In genomic region chr2:61538179-61538919, GRCh38 we compare ENCODE assay signal across 8 cellular contexts. TPM values are rescaled to one million over a fixed set of nuclear protein-coding genes. Genes with fewer than 3 reads are reported as not detected.
A peak's percentile ranks its signal among the peaks of the same experiment; 100 is the strongest.
DNase-seq lines count a peak whose midpoint lies in the region; ATAC-seq and TF ChIP-seq lines count a peak whose summit lies in the region.

A gene with protein sequence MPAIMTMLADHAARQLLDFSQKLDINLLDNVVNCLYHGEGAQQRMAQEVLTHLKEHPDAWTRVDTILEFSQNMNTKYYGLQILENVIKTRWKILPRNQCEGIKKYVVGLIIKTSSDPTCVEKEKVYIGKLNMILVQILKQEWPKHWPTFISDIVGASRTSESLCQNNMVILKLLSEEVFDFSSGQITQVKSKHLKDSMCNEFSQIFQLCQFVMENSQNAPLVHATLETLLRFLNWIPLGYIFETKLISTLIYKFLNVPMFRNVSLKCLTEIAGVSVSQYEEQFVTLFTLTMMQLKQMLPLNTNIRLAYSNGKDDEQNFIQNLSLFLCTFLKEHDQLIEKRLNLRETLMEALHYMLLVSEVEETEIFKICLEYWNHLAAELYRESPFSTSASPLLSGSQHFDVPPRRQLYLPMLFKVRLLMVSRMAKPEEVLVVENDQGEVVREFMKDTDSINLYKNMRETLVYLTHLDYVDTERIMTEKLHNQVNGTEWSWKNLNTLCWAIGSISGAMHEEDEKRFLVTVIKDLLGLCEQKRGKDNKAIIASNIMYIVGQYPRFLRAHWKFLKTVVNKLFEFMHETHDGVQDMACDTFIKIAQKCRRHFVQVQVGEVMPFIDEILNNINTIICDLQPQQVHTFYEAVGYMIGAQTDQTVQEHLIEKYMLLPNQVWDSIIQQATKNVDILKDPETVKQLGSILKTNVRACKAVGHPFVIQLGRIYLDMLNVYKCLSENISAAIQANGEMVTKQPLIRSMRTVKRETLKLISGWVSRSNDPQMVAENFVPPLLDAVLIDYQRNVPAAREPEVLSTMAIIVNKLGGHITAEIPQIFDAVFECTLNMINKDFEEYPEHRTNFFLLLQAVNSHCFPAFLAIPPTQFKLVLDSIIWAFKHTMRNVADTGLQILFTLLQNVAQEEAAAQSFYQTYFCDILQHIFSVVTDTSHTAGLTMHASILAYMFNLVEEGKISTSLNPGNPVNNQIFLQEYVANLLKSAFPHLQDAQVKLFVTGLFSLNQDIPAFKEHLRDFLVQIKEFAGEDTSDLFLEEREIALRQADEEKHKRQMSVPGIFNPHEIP (N-terminal part only) (minus strand): TSS chr2:61538356. CDS start chr2:61533897, 4,459 bp downstream.

- TF ChIP-seq POLR2A in GM15510 (IDR thresholded peaks at IDR 0.05; ENCODE audit: borderline replicate concordance, extremely low read depth, insufficient read length), result peak; percentile 94
- TF ChIP-seq POLR2A in prostate gland (IDR thresholded peaks at IDR 0.05), result peak; percentile 98

- H3K9me3 ChIP-seq in T-helper 17 cell (ENCODE audit: control insufficient read depth, low read length, poor library complexity, severe bottlenecking) (no peaks in the 10 kb centered on the region), left ventricle myocardium inferior (replicated peaks) (no peaks in the 10 kb centered on the region), prostate gland (no peaks in the 10 kb centered on the region)

- peak within 1 kb of the TSS; percentile 98 for H3K4me3 Mint-ChIP-seq in T-helper 17 cell

- peak within 1 kb of the TSS; percentile 99 for H3K27ac Mint-ChIP-seq in T-helper 17 cell

- peak within 1 kb of the TSS; percentile 96 for H3K27ac ChIP-seq in left ventricle myocardium inferior (replicated peaks)
- peak within 1 kb of the TSS; percentile 99 to 100 for H3K27ac ChIP-seq in prostate gland
- H3K27ac ChIP-seq in urinary bladder (ENCODE audit: low read depth), result peak within 1 kb of the TSS; percentile 98

- H3K4me3 ChIP-seq in left ventricle myocardium inferior, result peak within 1 kb of the TSS; percentile 81
- peak within 1 kb of the TSS; percentile 64 to 88 for H3K4me3 ChIP-seq in prostate gland
- peak within 1 kb of the TSS; percentile 94 for H3K4me3 ChIP-seq in urinary bladder (ENCODE audit: low read depth, low read length)

- no peaks in the 10 kb centered on the region for H3K27me3 Mint-ChIP-seq in T-helper 17 cell

- intact Hi-C loops in left ventricle myocardium inferior (cut with micrococcal nuclease), result no loop called here
- intact Hi-C loops in prostate gland (cut with DNase I), result loop anchor here (1.0 to 2.0 kb wide), 3 partner anchors 68 to 361 kb away; partner anchors contain the start of gene USP34

- peaks cover 32% of the 10 kb centered on the region for H3K4me1 Mint-ChIP-seq in T-helper 17 cell

- H3K36me3 ChIP-seq in left ventricle myocardium inferior, result no peaks in the 10 kb centered on the region
- H3K36me3 ChIP-seq in prostate gland, result no peaks in the 10 kb centered on the region
- H3K36me3 ChIP-seq in urinary bladder (ENCODE audit: insufficient read depth), result no peaks in the 10 kb centered on the region

- H3K27me3 ChIP-seq in left ventricle myocardium inferior (ENCODE audit: low read depth), result no peaks in the 10 kb centered on the region
- no peaks in the 10 kb centered on the region for H3K27me3 ChIP-seq in prostate gland (replicated peaks; ENCODE audit: insufficient read depth)

- under 1% methylated on average over 56 of the region's 65 CpGs for WGBS in prostate gland
- under 1% methylated on average over 65 of the region's 65 CpGs for WGBS in urinary bladder

- peaks cover 7% of the 10 kb centered on the region for H3K36me3 Mint-ChIP-seq in T-helper 17 cell (ENCODE audit: low read depth)

- peak; percentile 99 for DNase-seq in NCI-H1694 treated with DMSO at 0.1 percent for 48 hours (lab: John Stamatoyannopoulos, UW)
- DNase-seq in T-helper 17 cell, result peak; percentile 96 to 97 (median 96)
- peak; percentile 92 to 100 (median 100) for DNase-seq in amygdala (lab: John Stamatoyannopoulos, UW)
- DNase-seq in left ventricle myocardium inferior, result peak; percentile 100
- peak; percentile 100 for DNase-seq in prostate gland (ENCODE audit: low spot score)

- ATAC-seq in HG02885 (IDR thresholded peaks at IDR 0.05; ENCODE audit: poor library complexity, unreplicated experiment) (peak; percentile 83), T-helper 17 cell (peak; percentile 84)

- H3K4me1 ChIP-seq in left ventricle myocardium inferior (peaks cover 39% of the 10 kb centered on the region), prostate gland (replicated peaks) (no peaks in the 10 kb centered on the region), urinary bladder (ENCODE audit: insufficient read depth) (no peaks in the 10 kb centered on the region)

- TF ChIP-seq CTCF in left ventricle myocardium inferior (IDR thresholded peaks at IDR 0.05; ENCODE audit: borderline replicate concordance) (no peak), prostate gland (IDR thresholded peaks at IDR 0.05) (peak in 1 of 4 experiments; percentile 28)

RNA-seq across cellular contexts. Expression of the gene that starts here (rescaled TPM):
- total RNA-seq in T-helper 17 cell, result 100 to 1,000 TPM; 110 to 121 TPM
- 68.5 TPM for total RNA-seq in left ventricle myocardium inferior
- total RNA-seq in prostate gland, result 100 to 1,000 TPM in 1 of 2 donors, 10 to 100 TPM in 1; 65.3 to 160 TPM
- 550 TPM for total RNA-seq in urinary bladder
- polyA plus RNA-seq in urinary bladder, result 67.0 TPM

Comparison
In these comparisons a context has a peak if more than half of its experiments do, and no peak if none do; other contexts are left out.
1. Peak in every context shown above with its lines: DNase-seq, ATAC-seq, H3K4me3 ChIP-seq and H3K27ac ChIP-seq.